ENCODE assay signal across 12 cellular contexts in the genomic region with DNA sequence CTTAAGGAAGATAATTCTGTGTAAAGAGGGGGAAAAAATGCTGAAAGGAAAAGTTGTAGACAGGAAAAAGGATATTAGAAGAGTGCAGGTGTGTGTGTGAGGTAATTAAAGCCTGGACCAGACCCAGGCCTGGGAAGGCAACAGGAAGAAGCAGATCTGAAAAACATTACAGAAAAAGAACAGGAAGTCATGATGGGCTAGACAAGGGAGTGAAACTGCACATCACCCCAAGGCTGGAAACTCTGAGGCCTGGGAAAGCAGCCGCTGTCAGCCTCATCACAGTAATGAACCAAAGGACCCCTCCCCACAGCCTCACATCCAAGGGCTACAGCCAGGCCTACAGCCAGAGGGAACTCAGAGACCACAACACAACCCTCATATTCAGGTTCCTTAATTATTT.
DNase-seq lines count a peak whose midpoint lies in the region; ATAC-seq and TF ChIP-seq lines count a peak whose summit lies in the region.
"Had no signal": no experiment of that assay in that cellular context is flagged by ENCODE, and none has a peak within 500 bp of the region (broad histone marks: within the 10 kb centered on the region; RNA-seq: fewer than 3 reads in every experiment).

No MANE protein-coding gene starts in this region.

- no peak overlapping the region for H3K27ac Mint-ChIP-seq in CD4-positive, alpha-beta T cell
- H3K27ac Mint-ChIP-seq: endodermal cell had no signal

- DNase-seq in islet precursor cell, result peak; percentile 80
- DNase-seq in MV-4-11 (lab: John Stamatoyannopoulos, UW), result no peak
- DNase-seq in CD4-positive, alpha-beta T cell, result no peak
- DNase-seq in mucosa of gallbladder (ENCODE audit: low spot score), result no peak
- no peak for DNase-seq in HEK293T (ENCODE audit: extremely low spot score)
- DNase-seq: DMS53, endodermal cell, NCI-H1092, OCI-M1 had no signal

- H3K27ac ChIP-seq in CD4-positive, alpha-beta T cell (ENCODE audit: low read depth, low read length), result no peak overlapping the region

- TF ChIP-seq CTCF in CD4-positive, alpha-beta T cell (IDR thresholded peaks at IDR 0.05), result no peak

- POLR2A ChIA-PET in CD4-positive, alpha-beta T cell (lab: Charles Lee), result no interaction called here
- POLR2A ChIA-PET in HEK293T (lab: Yijun Ruan, JAX), result interaction anchor here (1.2 kb wide), 1 partner anchor 8 kb away, joined by 3 read pairs; no protein-coding TSS in a partner anchor

- no peaks in the 10 kb centered on the region for H3K27me3 ChIP-seq in CD4-positive, alpha-beta T cell (ENCODE audit: control insufficient read depth, insufficient read depth, low read length)

- no peak for TF ChIP-seq POLR2A in GM18505 (IDR thresholded peaks at IDR 0.05; ENCODE audit: borderline replicate concordance, extremely low read depth, insufficient read depth, insufficient read length)

- H3K4me1 Mint-ChIP-seq in CD4-positive, alpha-beta T cell (ENCODE audit: low read depth), result peaks cover 10% of the 10 kb centered on the region

- intact Hi-C loops in CD4-positive, alpha-beta T cell (cut with DNase I, micrococcal nuclease), result no loop called here

- CTCF ChIA-PET in CD4-positive, alpha-beta T cell (lab: Charles Lee), result no interaction called here
- CTCF ChIA-PET in HEK293T (lab: Yijun Ruan, JAX), result no interaction called here

- H3K9me3 Mint-ChIP-seq in CD4-positive, alpha-beta T cell, result no peaks in the 10 kb centered on the region
- H3K9me3 Mint-ChIP-seq: endodermal cell had no signal

- H3K27me3 Mint-ChIP-seq in CD4-positive, alpha-beta T cell, result no peaks in the 10 kb centered on the region

- H3K4me3 Mint-ChIP-seq in CD4-positive, alpha-beta T cell, result no peak overlapping the region
- H3K4me3 Mint-ChIP-seq: endodermal cell had no signal

- ATAC-seq in GM18505 (IDR thresholded peaks at IDR 0.05; ENCODE audit: unreplicated experiment) (peak; percentile 71), GM21390 (IDR thresholded peaks at IDR 0.05; ENCODE audit: unreplicated experiment) (peak; percentile 69), HG03442 (IDR thresholded peaks at IDR 0.05; ENCODE audit: unreplicated experiment) (peak; percentile 53)
- no peak for ATAC-seq in CD4-positive, alpha-beta T cell (ENCODE audit: poor library complexity)

- no peaks in the 10 kb centered on the region for H3K9me3 ChIP-seq in CD4-positive, alpha-beta T cell (ENCODE audit: control insufficient read depth, low read length)

- H3K36me3 Mint-ChIP-seq in CD4-positive, alpha-beta T cell (ENCODE audit: low read depth), result no peaks in the 10 kb centered on the region

TF ChIP-seq in HEK293T, 16 proteins besides CTCF, POLR2A, EP300 and RAD21:
- TF ChIP-seq BHLHE40 (IDR thresholded peaks at IDR 0.05; ENCODE audit: borderline replicate concordance), result no peak
- no peak for TF ChIP-seq CTBP1 (IDR thresholded peaks at IDR 0.05; ENCODE audit: borderline replicate concordance)
- no peak for TF ChIP-seq SP1 (IDR thresholded peaks at IDR 0.05)
- TF ChIP-seq NFRKB (IDR thresholded peaks at IDR 0.05), result no peak
- no peak for TF ChIP-seq L3MBTL2 (conservative IDR thresholded peaks at IDR 0.05)
- no peak for TF ChIP-seq FOXK2 (IDR thresholded peaks at IDR 0.05)
- no peak for TF ChIP-seq FOXM1 (IDR thresholded peaks at IDR 0.05; ENCODE audit: borderline replicate concordance)
- TF ChIP-seq ZNF384 (IDR thresholded peaks at IDR 0.05), result no peak
- no peak for TF ChIP-seq ELF4 (IDR thresholded peaks at IDR 0.05)
